Comparison of ENCODE assay signal across 8 cellular contexts in the genomic region with DNA sequence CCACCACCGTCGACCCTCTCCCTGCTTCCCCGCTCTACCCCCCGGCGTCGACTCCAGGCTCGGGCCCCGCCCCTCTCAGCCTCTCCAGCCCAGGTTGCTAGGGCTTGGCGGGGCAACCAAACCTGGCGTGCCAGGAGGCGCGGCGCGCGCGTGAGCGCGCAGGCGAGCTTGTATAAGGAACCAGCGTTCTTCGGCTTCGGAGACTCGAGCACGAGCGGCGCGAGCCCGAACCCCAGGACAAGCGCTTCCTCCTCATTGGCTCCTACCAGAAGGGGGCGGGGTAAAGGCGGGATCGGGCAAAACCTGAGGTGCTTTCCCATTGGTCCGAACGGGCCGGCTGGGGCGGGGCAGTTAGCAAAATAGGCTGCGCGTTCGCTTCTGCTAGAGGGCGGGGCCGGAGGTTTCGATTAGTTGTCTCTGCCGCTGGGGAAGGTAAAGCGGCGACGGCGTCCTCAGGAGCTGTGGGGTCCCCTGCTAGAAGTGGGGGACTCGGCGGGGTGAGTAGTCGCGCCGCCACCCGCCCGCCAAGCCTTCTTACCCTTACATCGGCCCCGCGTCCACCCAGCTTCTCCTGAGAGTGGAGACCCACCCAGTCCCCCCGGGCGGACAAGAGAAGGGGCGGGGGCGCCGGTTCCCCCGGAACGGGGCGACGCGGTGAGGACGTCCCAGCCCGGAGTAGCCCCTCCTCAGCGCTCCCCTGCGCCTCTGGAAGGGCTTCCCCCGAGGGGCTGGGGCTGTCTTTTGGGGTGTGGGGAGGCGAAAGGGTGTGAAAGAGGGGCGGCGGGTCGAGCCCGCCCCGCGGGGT. TPM values are rescaled to one million over a fixed set of nuclear protein-coding genes. Genes with fewer than 3 reads are reported as not detected.
DNase-seq lines count a peak whose midpoint lies in the region; ATAC-seq and TF ChIP-seq lines count a peak whose summit lies in the region.

A gene (plus strand): TSS at position 410 of the 805 bp plus-strand sequence. CDS start 81,489 bp downstream, outside the sequence.

- peak within 1 kb of the TSS; percentile 94 for H2AFZ ChIP-seq in SU-DHL-6 (ENCODE audit: low read depth, low read length, severe bottlenecking)
- H2AFZ ChIP-seq in osteoblast (ENCODE audit: low read length): peak within 1 kb of the TSS; percentile 90

- H3K4me1 ChIP-seq in osteoblast (ENCODE audit: insufficient read depth, low read length) (peaks cover 8% of the 10 kb centered on the region), testis (no peaks in the 10 kb centered on the region)

- H3K36me3 ChIP-seq in SU-DHL-6 (ENCODE audit: low read length) (no peaks in the 10 kb centered on the region), osteoblast (ENCODE audit: insufficient read depth, low read length) (no peaks in the 10 kb centered on the region), testis (ENCODE audit: low read depth, missing control alignments) (no peaks in the 10 kb centered on the region)

- DNase-seq in NCI-H1417 (lab: John Stamatoyannopoulos, UW) (peak; percentile 96 to 100 (median 99)), Right ventricle myocardium inferior (ENCODE audit: missing footprints) (peak; percentile 97), osteoblast (ENCODE audit: insufficient read length, low spot score, missing footprints) (peak; percentile 94), testis (peak; percentile 98)
- DNase-seq in activated naive CD8-positive, alpha-beta T cell treated with anti-CD3 and anti-CD28 coated beads, Interleukin-2, amount 50 U/mL, for 16 hours (ENCODE audit: low read depth, low spot score): peak; percentile 90

- H3K9ac ChIP-seq in SU-DHL-6 (ENCODE audit: low read length): peak within 1 kb of the TSS; percentile 59

- ATAC-seq in HG02763 (IDR thresholded peaks at IDR 0.05; ENCODE audit: unreplicated experiment) (peak; percentile 95), Right ventricle myocardium inferior (peak; percentile 98)

- H3K9me3 ChIP-seq in SU-DHL-6 (ENCODE audit: insufficient read depth, low read length) (no peaks in the 10 kb centered on the region), osteoblast (ENCODE audit: low read depth, low read length) (no peaks in the 10 kb centered on the region), testis (no peaks in the 10 kb centered on the region)

- intact Hi-C loops in Right ventricle myocardium inferior (cut with DNase I) (loop anchor here (2.0 to 5.0 kb wide), 2 partner anchors 252 to 461 kb away; no protein-coding TSS in a partner anchor), testis (cut with DNase I; ENCODE audit: low total_unique reads) (no loop called here)

- peak; percentile 17 for TF ChIP-seq POLR2A in GM10847 (IDR thresholded peaks at IDR 0.05; ENCODE audit: extremely low read depth, insufficient read length)
- peak; percentile 55 for TF ChIP-seq POLR2A in testis (IDR thresholded peaks at IDR 0.05)

- no peak within 1 kb of the TSS for H3K27ac ChIP-seq in SU-DHL-6 (ENCODE audit: low read depth, low read length)
- no peak within 1 kb of the TSS for H3K27ac ChIP-seq in osteoblast (ENCODE audit: low read depth, low read length)
- peak within 1 kb of the TSS; percentile 73 to 77 for H3K27ac ChIP-seq in testis

- H4K20me1 ChIP-seq in SU-DHL-6 (ENCODE audit: low read depth, low read length) (no peaks in the 10 kb centered on the region), osteoblast (ENCODE audit: insufficient read depth, low read length) (no peaks in the 10 kb centered on the region)

- H3F3A ChIP-seq in SU-DHL-6 (ENCODE audit: insufficient read depth): no peaks in the 10 kb centered on the region; the same call in 1 of the 2 replicates

- H3K4me3 ChIP-seq in SU-DHL-6 (ENCODE audit: insufficient read depth, low read length, poor library complexity, severe bottlenecking): peak within 1 kb of the TSS; percentile 59
- H3K4me3 ChIP-seq in osteoblast (ENCODE audit: insufficient read depth, low read length): peak within 1 kb of the TSS; percentile 79
- H3K4me3 ChIP-seq in testis: peak within 1 kb of the TSS; percentile 71 to 81

- H3K4me2 ChIP-seq in SU-DHL-6 (ENCODE audit: low read depth, low read length, poor library complexity, severe bottlenecking): peak within 1 kb of the TSS; percentile 80
- peak within 1 kb of the TSS; percentile 95 for H3K4me2 ChIP-seq in osteoblast (ENCODE audit: insufficient read depth, low read length)

- no peaks in the 10 kb centered on the region for H3K27me3 ChIP-seq in SU-DHL-6 (ENCODE audit: low read length)
- H3K27me3 ChIP-seq in osteoblast (ENCODE audit: insufficient read depth, low read length): no peaks in the 10 kb centered on the region
- no peaks in the 10 kb centered on the region for H3K27me3 ChIP-seq in testis

- 0% methylated on average over 12 of the region's 79 CpGs; no CpG with 5 or more reads in 1 of the 2 donors for WGBS in testis, 2 donors

- TF ChIP-seq CTCF in SU-DHL-6 (IDR thresholded peaks at IDR 0.05; ENCODE audit: insufficient read depth, low read length, poor library complexity, severe bottlenecking) (no peak), osteoblast (IDR thresholded peaks at IDR 0.05; ENCODE audit: extremely low read depth, low read depth, low read length) (no peak), testis (IDR thresholded peaks at IDR 0.05) (no peak)

- H3K9me2 ChIP-seq in SU-DHL-6 (replicated peaks; ENCODE audit: insufficient read depth, low read length): no peaks in the 10 kb centered on the region

- H3K79me2 ChIP-seq in SU-DHL-6 (ENCODE audit: insufficient read depth, low read length) (no peaks in the 10 kb centered on the region), osteoblast (ENCODE audit: insufficient read depth, low read length) (no peaks in the 10 kb centered on the region)

RNA-seq across cellular contexts. Expression of the gene that starts here (rescaled TPM):
- total RNA-seq in Right ventricle myocardium inferior (8.1 TPM), osteoblast (4.0 and 5.0 TPM in 2 replicates), testis (10 to 100 TPM; 21.1 to 24.7 TPM)
- polyA plus RNA-seq in testis (ENCODE audit: insufficient read depth, low read depth, low replicate concordance): 20.1 TPM

Comparison
In these comparisons a context has a peak if more than half of its experiments do, and no peak if none do; other contexts are left out.
1. H3K27ac ChIP-seq: peak in testis (2 of 2); none in SU-DHL-6 (single experiment) and osteoblast (single experiment).
2. Peak in every context shown above with its lines, with median percentiles within 50 percentile points of each other: DNase-seq and H3K4me3 ChIP-seq.